In the genomic region with DNA sequence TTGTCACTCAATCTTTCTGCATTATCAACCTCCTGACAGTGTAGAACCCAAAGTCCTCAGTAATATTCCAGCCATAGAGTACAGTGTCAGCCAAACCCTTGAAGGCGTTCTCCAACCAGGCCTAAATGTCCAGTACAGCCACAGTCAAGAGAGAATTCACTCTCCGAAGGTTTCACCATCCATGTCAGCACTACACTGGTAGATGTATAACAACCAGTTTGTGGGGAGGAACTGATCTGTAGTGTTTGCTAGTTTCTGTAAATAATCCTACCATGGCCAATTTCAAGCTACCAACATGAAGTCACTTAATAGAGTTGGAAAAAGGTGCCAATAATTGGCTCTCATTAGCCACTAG, we compare ENCODE assay signal across 8 cellular contexts. TPM values are rescaled to one million over a fixed set of nuclear protein-coding genes. Genes with fewer than 3 reads are reported as not detected.
DNase-seq lines count a peak whose midpoint lies in the region; ATAC-seq and TF ChIP-seq lines count a peak whose summit lies in the region.

No MANE protein-coding gene starts in this region.

- peak overlapping the region; percentile 99 for H3K4me3 Mint-ChIP-seq in activated naive CD8-positive, alpha-beta T cell treated with anti-CD3 and anti-CD28 coated beads, Interleukin-2, amount 50 U/mL, for 24 hours
- H3K4me3 Mint-ChIP-seq in mesothelial cell of epicardium (peak overlapping the region; percentile 91), type B pancreatic cell (peak overlapping the region; percentile 96)

- TF ChIP-seq CTCF in heart right ventricle (IDR thresholded peaks at IDR 0.05): no peak
- TF ChIP-seq CTCF in mesothelial cell of epicardium (IDR thresholded peaks at IDR 0.05; ENCODE audit: unreplicated experiment): no peak
- TF ChIP-seq CTCF in type B pancreatic cell (conservative IDR thresholded peaks at IDR 0.05): no peak
- TF ChIP-seq CTCF in GM10248 (IDR thresholded peaks at IDR 0.05; ENCODE audit: control extremely low read depth, extremely low read depth, low read depth, missing control alignments): no peak

- H3K27me3 ChIP-seq in heart right ventricle: no peaks in the 10 kb centered on the region

- peak overlapping the region in 9 of 10 donors; percentile 81 to 95 (median 89) for H3K27ac ChIP-seq in heart right ventricle

- DNase-seq in heart right ventricle: no peak
- DNase-seq in left cardiac atrium: no peak
- no peak for DNase-seq in activated naive CD8-positive, alpha-beta T cell treated with anti-CD3 and anti-CD28 coated beads, Interleukin-2, amount 50 U/mL, for 24 hours
- no peak for DNase-seq in mesothelial cell of epicardium (ENCODE audit: low spot score in 2 of 2, unreplicated experiment in 2 of 2)
- DNase-seq in type B pancreatic cell (ENCODE audit: extremely low spot score, unreplicated experiment): no peak
- no peak for DNase-seq in kidney tubule cell (ENCODE audit: low spot score)
- no peak for DNase-seq in NCI-H1048 (lab: John Stamatoyannopoulos, UW)
- DNase-seq in GM10248 (ENCODE audit: extremely low spot score): no peak

- intact Hi-C loops in heart right ventricle (cut with DNase I) (no loop called here), left cardiac atrium (cut with DNase I) (no loop called here)

- CTCF ChIA-PET in GM10248 (lab: Yijun Ruan, JAX): interaction anchor here (0.8 to 5.2 kb wide), 32 partner anchors 8 to 215 kb away, joined by 3 to 42 read pairs (median 7); a partner anchor contains a TSS

- H3K4me1 ChIP-seq in heart right ventricle: peaks cover 0 to 39% (median 26%) of the 10 kb centered on the region in 9 donors

- POLR2A ChIA-PET in GM10248 (lab: Yijun Ruan, JAX): interaction anchor here (0.9 kb wide), 1 partner anchor 26 kb away, joined by 3 read pairs; a partner anchor contains a TSS

- peak overlapping the region in 7 of 10 donors; percentile 54 to 88 (median 78) for H3K4me3 ChIP-seq in heart right ventricle

- WGBS in heart right ventricle, 2 donors: 92 to 93% methylated on average over 2 of the region's 2 CpGs

- H3K27ac Mint-ChIP-seq in activated naive CD8-positive, alpha-beta T cell treated with anti-CD3 and anti-CD28 coated beads, Interleukin-2, amount 50 U/mL, for 24 hours: peak overlapping the region; percentile 99
- peak overlapping the region; percentile 99 for H3K27ac Mint-ChIP-seq in mesothelial cell of epicardium
- H3K27ac Mint-ChIP-seq in type B pancreatic cell: peak overlapping the region; percentile 88

- peaks cover 44% of the 10 kb centered on the region for H3K4me1 Mint-ChIP-seq in activated naive CD8-positive, alpha-beta T cell treated with anti-CD3 and anti-CD28 coated beads, Interleukin-2, amount 50 U/mL, for 24 hours
- peaks cover 35% of the 10 kb centered on the region for H3K4me1 Mint-ChIP-seq in mesothelial cell of epicardium
- peaks cover 27% of the 10 kb centered on the region for H3K4me1 Mint-ChIP-seq in type B pancreatic cell (ENCODE audit: unreplicated experiment)

- no peaks in the 10 kb centered on the region for H3K9me3 ChIP-seq in heart right ventricle

- no peaks in the 10 kb centered on the region for H3K9me3 Mint-ChIP-seq in activated naive CD8-positive, alpha-beta T cell treated with anti-CD3 and anti-CD28 coated beads, Interleukin-2, amount 50 U/mL, for 24 hours
- H3K9me3 Mint-ChIP-seq in mesothelial cell of epicardium (no peaks in the 10 kb centered on the region), type B pancreatic cell (no peaks in the 10 kb centered on the region)

- peaks cover 0 to 29% (median 6%) of the 10 kb centered on the region in 9 donors for H3K36me3 ChIP-seq in heart right ventricle

- no peak for ATAC-seq in heart right ventricle
- ATAC-seq in left cardiac atrium: no peak
- ATAC-seq in activated naive CD8-positive, alpha-beta T cell treated with anti-CD3 and anti-CD28 coated beads, Interleukin-2, amount 50 U/mL, for 24 hours: no peak

- H3K27me3 Mint-ChIP-seq in activated naive CD8-positive, alpha-beta T cell treated with anti-CD3 and anti-CD28 coated beads, Interleukin-2, amount 50 U/mL, for 24 hours: peaks cover 2% of the 10 kb centered on the region
- H3K27me3 Mint-ChIP-seq in mesothelial cell of epicardium (ENCODE audit: low read depth) (no peaks in the 10 kb centered on the region), type B pancreatic cell (no peaks in the 10 kb centered on the region)

- peaks cover 23% of the 10 kb centered on the region for H3K36me3 Mint-ChIP-seq in activated naive CD8-positive, alpha-beta T cell treated with anti-CD3 and anti-CD28 coated beads, Interleukin-2, amount 50 U/mL, for 24 hours (ENCODE audit: low read depth)
- peaks cover 7% of the 10 kb centered on the region for H3K36me3 Mint-ChIP-seq in mesothelial cell of epicardium
- H3K36me3 Mint-ChIP-seq in type B pancreatic cell: peaks cover 14% of the 10 kb centered on the region

RNA-seq across cellular contexts. Expression of a gene that starts 0.5 kb away (rescaled TPM):
- total RNA-seq in heart right ventricle: 10 to 100 TPM; 13.9 to 22.9 (median 18.9) TPM
- polyA plus RNA-seq in heart right ventricle: 10 to 100 TPM; 23.0 to 23.5 TPM
- total RNA-seq in left cardiac atrium: 10 to 100 TPM; 14.5 to 18.2 TPM
- 18.0 to 18.4 TPM (median 18.3 TPM) in 3 replicates for total RNA-seq in mesothelial cell of epicardium
- total RNA-seq in type B pancreatic cell (ENCODE audit: low replicate concordance): 16.9 and 22.6 TPM in 2 replicates

RNA-seq across cellular contexts. Expression of a gene that starts 3.0 kb away (rescaled TPM):
- total RNA-seq in heart right ventricle: 10 to 100 TPM; 23.4 to 35.3 (median 29.4) TPM
- polyA plus RNA-seq in heart right ventricle: 10 to 100 TPM; 34.3 to 80.8 TPM
- 10 to 100 TPM; 34.7 to 38.4 TPM for total RNA-seq in left cardiac atrium
- total RNA-seq in mesothelial cell of epicardium: 38.4 to 48.0 TPM (median 44.7 TPM) in 3 replicates
- 44.3 and 47.3 TPM in 2 replicates for total RNA-seq in type B pancreatic cell (ENCODE audit: low replicate concordance)

RNA-seq across cellular contexts. Expression of a gene that starts 10.8 kb away (rescaled TPM):
- under 1 TPM in 1 of 10 donors, not detected in 9; 0.28 TPM for total RNA-seq in heart right ventricle
- polyA plus RNA-seq in heart right ventricle: under 1 TPM in 1 of 2 donors, not detected in 1; 0.22 TPM
- under 1 TPM in 1 of 2 donors, not detected in 1; 0.21 TPM for total RNA-seq in left cardiac atrium
- total RNA-seq in mesothelial cell of epicardium: 0.29 to 0.49 TPM (median 0.31 TPM) in 3 replicates
- total RNA-seq in type B pancreatic cell (ENCODE audit: low replicate concordance): 0.48 and 0.53 TPM in 2 replicates

RNA-seq across cellular contexts. Expression of a gene that starts 15.8 kb away (rescaled TPM):
- 100 to 1,000 TPM; 178 to 228 (median 199) TPM for total RNA-seq in heart right ventricle
- polyA plus RNA-seq in heart right ventricle: 100 to 1,000 TPM; 154 to 325 TPM
- 100 to 1,000 TPM; 162 to 186 TPM for total RNA-seq in left cardiac atrium
- 148 to 156 TPM (median 155 TPM) in 3 replicates for total RNA-seq in mesothelial cell of epicardium
- 158 and 161 TPM in 2 replicates for total RNA-seq in type B pancreatic cell (ENCODE audit: low replicate concordance)

RNA-seq across cellular contexts. Expression of a gene that starts 16.4 kb away (rescaled TPM):
- 10 to 100 TPM; 28.6 to 46.9 (median 33.5) TPM for total RNA-seq in heart right ventricle
- 10 to 100 TPM; 26.4 to 27.3 TPM for polyA plus RNA-seq in heart right ventricle
- total RNA-seq in left cardiac atrium: 10 to 100 TPM; 24.1 to 34.1 TPM
- 72.5 to 78.7 TPM (median 74.1 TPM) in 3 replicates for total RNA-seq in mesothelial cell of epicardium
- total RNA-seq in type B pancreatic cell (ENCODE audit: low replicate concordance): 53.6 and 66.6 TPM in 2 replicates
